8 cellular contexts compared by ENCODE assay signal in genomic region chr3:49839193-49839809, GRCh38. TPM values are rescaled to one million over a fixed set of nuclear protein-coding genes. Genes with fewer than 3 reads are reported as not detected.
DNase-seq lines count a peak whose midpoint lies in the region; ATAC-seq, FAIRE-seq and TF ChIP-seq lines count a peak whose summit lies in the region.

No MANE protein-coding gene starts in this region.

- H2AFZ ChIP-seq in OCI-LY3 (ENCODE audit: low read depth, low read length), result no peak overlapping the region
- H2AFZ ChIP-seq in endothelial cell of umbilical vein (ENCODE audit: low read depth, low read length), result no peak overlapping the region

- peak; percentile 78 for DNase-seq in CD14-positive monocyte (ENCODE audit: low spot score)
- DNase-seq in activated CD8-positive, alpha-beta memory T cell treated with anti-CD3 and anti-CD28 coated beads, Interleukin-2, amount 50 U/mL, for 24 hours (ENCODE audit: extremely low read depth), result peak; percentile 49
- DNase-seq in endothelial cell of umbilical vein (ENCODE audit: low read depth, low spot score), result peak; percentile 82
- DNase-seq in stimulated activated CD8-positive, alpha-beta memory T cell treated with anti-CD3 and anti-CD28 coated beads, Interleukin-4, amount 100 ng/mL, for 4 hours (ENCODE audit: low read depth in 2 of 2, low spot score in 1 of 2), result peak; percentile 60 to 66

- no peaks in the 10 kb centered on the region for H3K27me3 Mint-ChIP-seq in CD14-positive monocyte (ENCODE audit: low read depth in 3 of 3)

- BruUV-seq in endothelial cell of umbilical vein (replicated peaks; lab: Mats Ljungman, UMichigan), result no TSS peak

- ATAC-seq in HG02970 (IDR thresholded peaks at IDR 0.05; ENCODE audit: low FRiP score, unreplicated experiment) (peak; percentile 52), HG03457 (IDR thresholded peaks at IDR 0.05; ENCODE audit: unreplicated experiment) (no peak)

- POLR2A ChIA-PET in endothelial cell of umbilical vein (lab: Charles Lee), result interaction anchor here (1.0 to 2.0 kb wide), 4 partner anchors 33 to 53 kb away, joined by 3 to 15 read pairs (median 6); partner anchors contain the start of genes INKA1 and IP6K1

- no peaks in the 10 kb centered on the region for H3K9me3 ChIP-seq in OCI-LY3 (ENCODE audit: insufficient read depth, low read length)
- no peaks in the 10 kb centered on the region for H3K9me3 ChIP-seq in endothelial cell of umbilical vein (replicated peaks; ENCODE audit: control insufficient read depth, insufficient read depth, low read length)
- no peaks in the 10 kb centered on the region for H3K9me3 ChIP-seq in mucosa of stomach (ENCODE audit: control insufficient read depth, low read length)

- H3K27ac ChIP-seq in OCI-LY3 (ENCODE audit: low read length), result no peak overlapping the region
- H3K27ac ChIP-seq in endothelial cell of umbilical vein (ENCODE audit: insufficient read depth, low read depth, low read length), result no peak overlapping the region

- H4K20me1 ChIP-seq in OCI-LY3 (ENCODE audit: insufficient read depth, low read length) (no peaks in the 10 kb centered on the region), endothelial cell of umbilical vein (replicated peaks; ENCODE audit: control insufficient read depth, extremely low read depth, insufficient read depth, low read length) (no peaks in the 10 kb centered on the region)

- no peak overlapping the region for H3K4me3 Mint-ChIP-seq in CD14-positive monocyte

- TF ChIP-seq CTCF in CD14-positive monocyte (IDR thresholded peaks at IDR 0.05) (peak; percentile 82), OCI-LY3 (IDR thresholded peaks at IDR 0.05; ENCODE audit: low read depth, low read length) (peak; percentile 96), endothelial cell of umbilical vein (IDR thresholded peaks at IDR 0.05; ENCODE audit: extremely low read depth in 1 of 2, insufficient read depth in 1 of 2, low read depth in 1 of 2, low read length in 2 of 2) (peak; percentile 82 to 93)

- H3K4me3 ChIP-seq in OCI-LY3 (ENCODE audit: low read length), result no peak overlapping the region
- no peak overlapping the region for H3K4me3 ChIP-seq in endothelial cell of umbilical vein (replicated peaks in 1 of 3; ENCODE audit: insufficient read depth in 1 of 3, low read depth in 1 of 3, low read length in 3 of 3)
- H3K4me3 ChIP-seq in mucosa of stomach (ENCODE audit: low read length), result no peak overlapping the region

- CTCF ChIA-PET in endothelial cell of umbilical vein (lab: Charles Lee), result interaction anchor here (0.6 to 11.8 kb wide), 37 partner anchors 9 to 407 kb away, joined by 3 to 545 read pairs (median 5); partner anchors contain the start of genes AMIGO3, CDHR4, INKA1 and IP6K1

- peak overlapping the region in 5 of 7 donors; percentile 23 to 63 (median 45) for H3K27ac Mint-ChIP-seq in CD14-positive monocyte

- peaks cover 21 to 51% of the 10 kb centered on the region in 2 donors for H3K36me3 Mint-ChIP-seq in CD14-positive monocyte

- dilution Hi-C loops in endothelial cell of umbilical vein (cut with MboI; ENCODE audit: extremely low pct_ligation_motif_present, low sequenced_read_pairs), result no loop called here

- H3K4me1 Mint-ChIP-seq in CD14-positive monocyte, result no peaks in the 10 kb centered on the region

- intact Hi-C loops in CD14-positive monocyte (cut with micrococcal nuclease), result loop anchor here (1.0 to 5.0 kb wide), 3 partner anchors 36 to 137 kb away; partner anchors contain the start of gene INKA1 (in 1 of the 2)
- intact Hi-C loops in endothelial cell of umbilical vein (cut with micrococcal nuclease), result loop anchor here (1.0 to 2.0 kb wide), 4 partner anchors 37 to 136 kb away; partner anchors contain the start of gene AMIGO3

- H3K9me3 Mint-ChIP-seq in CD14-positive monocyte, result no peaks in the 10 kb centered on the region

- no peaks in the 10 kb centered on the region for H3K27me3 ChIP-seq in OCI-LY3 (ENCODE audit: low read depth, low read length)
- H3K27me3 ChIP-seq in endothelial cell of umbilical vein (ENCODE audit: control insufficient read depth in 2 of 2, insufficient read depth in 2 of 2, low read length in 2 of 2), result no peaks in the 10 kb centered on the region
- H3K27me3 ChIP-seq in mucosa of stomach (ENCODE audit: control insufficient read depth, insufficient read depth, low read length), result no peaks in the 10 kb centered on the region

- H3K4me1 ChIP-seq in OCI-LY3 (ENCODE audit: low read length) (no peaks in the 10 kb centered on the region), endothelial cell of umbilical vein (ENCODE audit: control insufficient read depth, extremely low read depth, insufficient read depth, low read length) (peaks cover 15% of the 10 kb centered on the region), mucosa of stomach (ENCODE audit: control insufficient read depth, insufficient read depth, low read length) (peaks cover 6% of the 10 kb centered on the region)

- H3K9me1 ChIP-seq in endothelial cell of umbilical vein (replicated peaks; ENCODE audit: control insufficient read depth, extremely low read depth, insufficient read depth, low read length), result no peaks in the 10 kb centered on the region

- H3K79me2 ChIP-seq in OCI-LY3 (ENCODE audit: low read length) (no peaks in the 10 kb centered on the region), endothelial cell of umbilical vein (ENCODE audit: control insufficient read depth, insufficient read depth, low read length) (no peaks in the 10 kb centered on the region)

- H3K4me2 ChIP-seq in OCI-LY3 (ENCODE audit: low read length) (no peak overlapping the region), endothelial cell of umbilical vein (ENCODE audit: insufficient read depth, low read length) (no peak overlapping the region)

- H3K36me3 ChIP-seq in OCI-LY3 (replicated peaks; ENCODE audit: low read depth, low read length) (peaks cover 42% of the 10 kb centered on the region), endothelial cell of umbilical vein (ENCODE audit: control insufficient read depth in 2 of 2, extremely low read depth in 1 of 2, insufficient read depth in 2 of 2, low read length in 2 of 2) (no peaks in the 10 kb centered on the region), mucosa of stomach (ENCODE audit: control insufficient read depth, insufficient read depth, low read length) (no peaks in the 10 kb centered on the region)

- no peak overlapping the region for H3K9ac ChIP-seq in OCI-LY3 (ENCODE audit: low read length)
- H3K9ac ChIP-seq in endothelial cell of umbilical vein (replicated peaks; ENCODE audit: extremely low read depth, insufficient read depth, low read length), result no peak overlapping the region
- H3K9ac ChIP-seq in mucosa of stomach (ENCODE audit: low read length), result peak overlapping the region; percentile 2

- peak; percentile 93 for FAIRE-seq in endothelial cell of umbilical vein (lab: Jason Lieb, UNC)

- TF ChIP-seq POLR2A in endothelial cell of umbilical vein (IDR thresholded peaks at IDR 0.05; ENCODE audit: low read depth, low read length), result no peak

RNA-seq across cellular contexts. Expression of gene TRAIP, which starts 17.1 kb away (rescaled TPM):
- polyA plus RNA-seq in CD14-positive monocyte (under 1 TPM; 0.68 to 0.95 TPM), endothelial cell of umbilical vein (8.6 and 9.5 TPM in 2 replicates)
- 11.5 and 13.4 TPM in 2 replicates for total RNA-seq in endothelial cell of umbilical vein
- 7.6 TPM in 2 replicates for polyA plus RNA-seq in endothelial cell of umbilical vein (2011; cell fraction: cytosol; rRNA removed)
- 37.3 and 39.4 TPM in 2 replicates for polyA plus RNA-seq in endothelial cell of umbilical vein (2011; cell fraction: nucleus; rRNA removed)
- 3.8 and 5.3 TPM in 2 replicates for polyA plus RNA-seq in endothelial cell of umbilical vein (2012)
- 7.7 and 15.3 TPM in 2 replicates for polyA minus RNA-seq in endothelial cell of umbilical vein
- 15.3 TPM for polyA minus RNA-seq in endothelial cell of umbilical vein (2011; cell fraction: cytosol; rRNA and poly(A)+ RNA removed)
- 4.4 and 7.6 TPM in 2 replicates for polyA minus RNA-seq in endothelial cell of umbilical vein (2011; cell fraction: nucleus; rRNA and poly(A)+ RNA removed)

RNA-seq across cellular contexts. Expression of gene UBA7, which starts 25.5 kb away (rescaled TPM):
- polyA plus RNA-seq in CD14-positive monocyte (10 to 100 TPM; 39.1 to 43.7 TPM), endothelial cell of umbilical vein (80.7 and 98.7 TPM in 2 replicates)
- 41.9 and 57.4 TPM in 2 replicates for total RNA-seq in endothelial cell of umbilical vein
- 17.5 and 25.1 TPM in 2 replicates for polyA plus RNA-seq in endothelial cell of umbilical vein (2011; cell fraction: cytosol; rRNA removed)
- polyA plus RNA-seq in endothelial cell of umbilical vein (2011; cell fraction: nucleus; rRNA removed), result 482 and 714 TPM in 2 replicates
- 15.8 and 28.3 TPM in 2 replicates for polyA plus RNA-seq in endothelial cell of umbilical vein (2012)
- 73.0 and 81.6 TPM in 2 replicates for polyA minus RNA-seq in endothelial cell of umbilical vein
- polyA minus RNA-seq in endothelial cell of umbilical vein (2011; cell fraction: cytosol; rRNA and poly(A)+ RNA removed), result 2.0 TPM
- polyA minus RNA-seq in endothelial cell of umbilical vein (2011; cell fraction: nucleus; rRNA and poly(A)+ RNA removed), result 72.5 and 96.4 TPM in 2 replicates

RNA-seq across cellular contexts. Expression of gene CAMKV, which starts 30.4 kb away (rescaled TPM):
- polyA plus RNA-seq in CD14-positive monocyte, result under 1 TPM in 1 of 2 donors, not detected in 1; 0.10 TPM
- not detected in 2 replicates for total RNA-seq in endothelial cell of umbilical vein
- not detected in 2 replicates for polyA plus RNA-seq in endothelial cell of umbilical vein
- polyA plus RNA-seq in endothelial cell of umbilical vein (2011; cell fraction: cytosol; rRNA removed), result not detected in 2 replicates
- polyA plus RNA-seq in endothelial cell of umbilical vein (2011; cell fraction: nucleus; rRNA removed), result not detected in 2 replicates
- polyA plus RNA-seq in endothelial cell of umbilical vein (2012), result not detected in 2 replicates
- not detected in 2 replicates for polyA minus RNA-seq in endothelial cell of umbilical vein
- not detected for polyA minus RNA-seq in endothelial cell of umbilical vein (2011; cell fraction: cytosol; rRNA and poly(A)+ RNA removed)
- polyA minus RNA-seq in endothelial cell of umbilical vein (2011; cell fraction: nucleus; rRNA and poly(A)+ RNA removed), result not detected in 2 replicates

RNA-seq across cellular contexts. Expression of gene INKA1, which starts 36.2 kb away (rescaled TPM):
- polyA plus RNA-seq in CD14-positive monocyte, result 1 to 10 TPM; 1.3 TPM
- 24.0 and 26.5 TPM in 2 replicates for total RNA-seq in endothelial cell of umbilical vein
- 37.8 and 57.7 TPM in 2 replicates for polyA plus RNA-seq in endothelial cell of umbilical vein
- polyA plus RNA-seq in endothelial cell of umbilical vein (2011; cell fraction: cytosol; rRNA removed), result 24.6 and 29.2 TPM in 2 replicates
- 7.7 and 10.1 TPM in 2 replicates for polyA plus RNA-seq in endothelial cell of umbilical vein (2011; cell fraction: nucleus; rRNA removed)
- 6.0 and 7.1 TPM in 2 replicates for polyA plus RNA-seq in endothelial cell of umbilical vein (2012)
- polyA minus RNA-seq in endothelial cell of umbilical vein, result 15.3 and 15.6 TPM in 2 replicates
- polyA minus RNA-seq in endothelial cell of umbilical vein (2011; cell fraction: cytosol; rRNA and poly(A)+ RNA removed), result 1.3 TPM
- 6.8 and 10.0 TPM in 2 replicates for polyA minus RNA-seq in endothelial cell of umbilical vein (2011; cell fraction: nucleus; rRNA and poly(A)+ RNA removed)

RNA-seq across cellular contexts. Expression of gene CDHR4, which starts 39.6 kb away (rescaled TPM):
- not detected for polyA plus RNA-seq in CD14-positive monocyte
- not detected in 2 replicates for total RNA-seq in endothelial cell of umbilical vein
- 0.19 TPM in 1 of 2 replicates, not detected in the other for polyA plus RNA-seq in endothelial cell of umbilical vein
- not detected in 2 replicates for polyA plus RNA-seq in endothelial cell of umbilical vein (2011; cell fraction: cytosol; rRNA removed)
- 0.12 and 0.43 TPM in 2 replicates for polyA plus RNA-seq in endothelial cell of umbilical vein (2011; cell fraction: nucleus; rRNA removed)
- polyA plus RNA-seq in endothelial cell of umbilical vein (2012), result not detected in 2 replicates
- polyA minus RNA-seq in endothelial cell of umbilical vein, result not detected in 2 replicates
- 0.82 TPM for polyA minus RNA-seq in endothelial cell of umbilical vein (2011; cell fraction: cytosol; rRNA and poly(A)+ RNA removed)
- polyA minus RNA-seq in endothelial cell of umbilical vein (2011; cell fraction: nucleus; rRNA and poly(A)+ RNA removed), result not detected in 2 replicates
